Comparison of ENCODE assay signal across 4 cellular contexts in genomic region chr7:158354861-158355260, GRCh38.
"Had no signal": no experiment of that assay in that cellular context is flagged by ENCODE, and none has a peak within 500 bp of the region (broad histone marks: within the 10 kb centered on the region; RNA-seq: fewer than 3 reads in every experiment).

No MANE protein-coding gene starts in this region.

- H3K4me3 ChIP-seq: K562 had no signal

- DNase-seq: IMR-90, KBM-7 had no signal

- H3K27ac ChIP-seq: HL-60 had no signal
